In the genomic region with DNA sequence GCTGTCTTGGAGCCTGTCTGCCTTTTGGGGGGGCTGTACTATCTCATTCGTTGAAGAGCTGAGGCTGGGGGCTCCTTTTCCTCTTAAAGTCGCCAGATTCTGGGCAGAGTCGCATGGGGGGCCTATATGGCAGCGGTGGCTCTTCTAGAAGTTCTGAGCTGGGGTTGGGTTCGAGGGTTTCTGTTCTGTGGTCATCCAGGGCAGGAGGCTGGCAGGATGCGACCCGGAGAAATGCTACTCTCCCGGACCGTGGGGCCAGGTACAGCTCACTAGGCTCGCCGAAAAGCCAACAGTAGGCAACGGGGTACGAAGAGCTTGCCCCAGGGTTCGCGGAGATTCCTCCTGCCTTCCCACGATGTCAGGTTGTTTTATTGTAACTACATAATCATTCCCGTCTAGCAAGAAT, we compare ENCODE assay signal across 10 cellular contexts. TPM values are rescaled to one million over a fixed set of nuclear protein-coding genes. Genes with fewer than 3 reads are reported as not detected.
A peak's percentile ranks its signal among the peaks of the same experiment; 100 is the strongest.
DNase-seq lines count a peak whose midpoint lies in the region; ATAC-seq and TF ChIP-seq lines count a peak whose summit lies in the region.
"Had no signal": no experiment of that assay in that cellular context is flagged by ENCODE, and none has a peak within 500 bp of the region (broad histone marks: within the 10 kb centered on the region; RNA-seq: fewer than 3 reads in every experiment).

No MANE protein-coding gene starts in this region.

- H4K20me1 ChIP-seq in OCI-LY3 (ENCODE audit: insufficient read depth, low read length), result no peaks in the 10 kb centered on the region

- peak overlapping the region; percentile 72 to 94 (median 86) for H3K4me3 Mint-ChIP-seq in CD8-positive, alpha-beta memory T cell

- H3K4me3 ChIP-seq in CD8-positive, alpha-beta memory T cell (ENCODE audit: low read length), result peak overlapping the region; percentile 26
- no peak overlapping the region; the same call in 1 of the 2 replicates for H3K4me3 ChIP-seq in OCI-LY3 (ENCODE audit: low read length)
- H3K4me3 ChIP-seq in epithelial cell of proximal tubule (ENCODE audit: low read depth, low read length), result peak overlapping the region; percentile 49
- H3K4me3 ChIP-seq in parathyroid adenoma (ENCODE audit: low read depth, low read length), result no peak overlapping the region

- ATAC-seq in GM19395 (IDR thresholded peaks at IDR 0.05; ENCODE audit: unreplicated experiment), result no peak
- ATAC-seq in GM18909 (IDR thresholded peaks at IDR 0.05; ENCODE audit: poor library complexity, unreplicated experiment), result no peak

- peaks cover 29 to 39% (median 31%) of the 10 kb centered on the region in 3 donors for H3K4me1 Mint-ChIP-seq in CD8-positive, alpha-beta memory T cell

- peak overlapping the region in 1 of 8 donors; percentile 70 for H3K27ac Mint-ChIP-seq in CD8-positive, alpha-beta memory T cell

- DNase-seq in CD8-positive, alpha-beta memory T cell, result peak in 1 of 5 donors; percentile 4
- DNase-seq in epithelial cell of proximal tubule (ENCODE audit: low read depth) (no peak), SK-N-DZ (ENCODE audit: low spot score) (no peak), NOMO-1 treated with DMSO at 0.1 percent for 48 hours (lab: John Stamatoyannopoulos, UW; ENCODE audit: unreplicated experiment) (no peak)
- DNase-seq: activated CD8-positive, alpha-beta memory T cell treated with anti-CD3 and anti-CD28 coated beads, Interleukin-2, amount 50 U/mL, for 4 hours had no signal

- TF ChIP-seq CTCF in OCI-LY3 (IDR thresholded peaks at IDR 0.05; ENCODE audit: low read depth, low read length), result no peak
- no peak for TF ChIP-seq CTCF in epithelial cell of proximal tubule (conservative IDR thresholded peaks at IDR 0.05; ENCODE audit: low read depth, low read length)
- no peak for TF ChIP-seq CTCF in parathyroid adenoma (IDR thresholded peaks at IDR 0.05)

- CTCF ChIA-PET in CD8-positive, alpha-beta memory T cell (lab: Charles Lee), result interaction anchor here (1.1 to 1.4 kb wide), 2 partner anchors 14 to 30 kb away, joined by 3 to 4 read pairs; a partner anchor contains a TSS

- no peak overlapping the region for H3K27ac ChIP-seq in CD8-positive, alpha-beta memory T cell (ENCODE audit: low read depth, low read length)
- H3K27ac ChIP-seq in OCI-LY3 (ENCODE audit: low read length) (no peak overlapping the region), parathyroid adenoma (no peak overlapping the region)

- H3K9ac ChIP-seq in OCI-LY3 (ENCODE audit: low read length) (no peak overlapping the region), parathyroid adenoma (no peak overlapping the region)

- H3K36me3 Mint-ChIP-seq in CD8-positive, alpha-beta memory T cell, result peaks cover 0 to 3% (median 2%) of the 10 kb centered on the region in 3 donors

- H3K4me2 ChIP-seq in OCI-LY3 (ENCODE audit: low read length), result peak overlapping the region; percentile 84; the same call in 1 of the 2 replicates
- peak overlapping the region; percentile 77 for H3K4me2 ChIP-seq in parathyroid adenoma (ENCODE audit: low read length)

- peaks cover 47 to 52% of the 10 kb centered on the region in 2 donors for H3K27me3 Mint-ChIP-seq in CD8-positive, alpha-beta memory T cell

- POLR2A ChIA-PET in CD8-positive, alpha-beta memory T cell (lab: Charles Lee), result interaction anchor here (1.5 kb wide), 1 partner anchor 31 kb away, joined by 3 read pairs; a partner anchor contains a TSS

- H2AFZ ChIP-seq in OCI-LY3 (ENCODE audit: low read depth, low read length), result no peak overlapping the region
- no peak overlapping the region for H2AFZ ChIP-seq in parathyroid adenoma

- peaks cover 0 to 2% (median 0%) of the 10 kb centered on the region in 5 donors for H3K9me3 Mint-ChIP-seq in CD8-positive, alpha-beta memory T cell

- H3K79me2 ChIP-seq in OCI-LY3 (ENCODE audit: low read length) (no peaks in the 10 kb centered on the region), parathyroid adenoma (no peaks in the 10 kb centered on the region)

- peaks cover 23% of the 10 kb centered on the region for H3K27me3 ChIP-seq in CD8-positive, alpha-beta memory T cell (ENCODE audit: insufficient read depth, low read length, poor library complexity, severe bottlenecking)
- H3K27me3 ChIP-seq in OCI-LY3 (ENCODE audit: low read depth, low read length) (peaks cover 27% of the 10 kb centered on the region), parathyroid adenoma (ENCODE audit: control insufficient read depth, insufficient read depth, low read length) (no peaks in the 10 kb centered on the region)

- no peaks in the 10 kb centered on the region for H3K36me3 ChIP-seq in CD8-positive, alpha-beta memory T cell (ENCODE audit: insufficient read depth, low read length)
- H3K36me3 ChIP-seq in OCI-LY3 (replicated peaks; ENCODE audit: low read depth, low read length) (no peaks in the 10 kb centered on the region), parathyroid adenoma (ENCODE audit: control insufficient read depth, insufficient read depth, low read length) (no peaks in the 10 kb centered on the region)

- no peaks in the 10 kb centered on the region for H3K9me3 ChIP-seq in CD8-positive, alpha-beta memory T cell (ENCODE audit: low read length)
- H3K9me3 ChIP-seq in OCI-LY3 (ENCODE audit: insufficient read depth, low read length), result no peaks in the 10 kb centered on the region
- no peaks in the 10 kb centered on the region for H3K9me3 ChIP-seq in parathyroid adenoma (ENCODE audit: control insufficient read depth, low read length)

- H3K4me1 ChIP-seq in CD8-positive, alpha-beta memory T cell (ENCODE audit: insufficient read depth, low read length), result peaks cover 15% of the 10 kb centered on the region
- H3K4me1 ChIP-seq in OCI-LY3 (ENCODE audit: low read length) (0 out of 2 replicates have a peak, but pooled peaks cover 4% of the 10 kb centered on the region), parathyroid adenoma (no peaks in the 10 kb centered on the region)

RNA-seq across cellular contexts. Expression of a gene that starts 1.9 kb away (rescaled TPM):
- total RNA-seq in CD8-positive, alpha-beta memory T cell, result not detected
- polyA plus RNA-seq in CD8-positive, alpha-beta memory T cell, result not detected
- not detected in 2 replicates for total RNA-seq in epithelial cell of proximal tubule
- 10.4 and 16.1 TPM in 2 replicates for polyA plus RNA-seq in SK-N-DZ (2014; cell fraction: cytosol; rRNA removed)
- polyA plus RNA-seq in SK-N-DZ (2014; cell fraction: nucleus; rRNA removed), result 10.5 and 17.8 TPM in 2 replicates
- total RNA-seq: ureter had no signal

RNA-seq across cellular contexts. Expression of a gene that starts 30.6 kb away (rescaled TPM):
- total RNA-seq in CD8-positive, alpha-beta memory T cell, result 1,000 to 10,000 TPM; 1,253 to 1,306 TPM
- 798 TPM for polyA plus RNA-seq in CD8-positive, alpha-beta memory T cell
- total RNA-seq in epithelial cell of proximal tubule, result 593 and 741 TPM in 2 replicates
- polyA plus RNA-seq in SK-N-DZ (2014; cell fraction: cytosol; rRNA removed), result 1,649 and 1,908 TPM in 2 replicates
- 821 and 1,107 TPM in 2 replicates for polyA plus RNA-seq in SK-N-DZ (2014; cell fraction: nucleus; rRNA removed)

Comparison
In these comparisons a context has a peak if more than half of its experiments do, and no peak if none do; other contexts are left out.
1. H3K4me3 ChIP-seq: peak in CD8-positive, alpha-beta memory T cell (single experiment) and epithelial cell of proximal tubule (single experiment); none in OCI-LY3 (single experiment) and parathyroid adenoma (single experiment).